Comparison of ENCODE assay signal across 31 cellular contexts in the genomic region with DNA sequence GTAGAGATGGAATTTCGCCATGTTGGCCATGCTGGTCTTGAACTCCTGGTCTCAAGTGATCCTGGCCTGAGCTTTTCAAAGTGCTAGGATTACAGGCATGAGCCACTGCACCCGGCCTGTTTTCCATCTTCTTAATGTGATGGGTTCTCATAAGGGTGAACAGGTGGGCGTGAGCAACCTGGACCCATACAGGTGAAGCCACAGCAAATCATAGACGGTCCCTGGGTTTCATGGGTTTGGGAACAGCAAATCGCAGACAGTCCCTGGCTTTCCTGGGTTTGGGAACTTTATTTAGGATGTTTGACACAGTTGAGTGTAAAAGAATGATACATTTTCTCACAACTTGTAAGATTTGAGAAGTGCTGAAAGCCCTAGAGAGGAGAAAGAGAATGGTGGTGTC. TPM values are rescaled to one million over a fixed set of nuclear protein-coding genes. Genes with fewer than 3 reads are reported as not detected.
"Had no signal": no experiment of that assay in that cellular context is flagged by ENCODE, and none has a peak within 500 bp of the region (broad histone marks: within the 10 kb centered on the region; RNA-seq: fewer than 3 reads in every experiment).

No MANE protein-coding gene starts in this region.

- DNase-seq: effector memory CD4-positive, alpha-beta T cell; foreskin keratinocyte; heart left ventricle; left cardiac atrium; left lung; midbrain; naive thymus-derived CD4-positive, alpha-beta T cell; sigmoid colon; stimulated activated CD4-positive, alpha-beta T cell treated with anti-CD3 and anti-CD28 coated beads, Interleukin-15, amount 100 ng/mL, for 24 hours; stimulated activated CD4-positive, alpha-beta T cell treated with anti-CD3 and anti-CD28 coated beads, Interleukin-2, amount 100 ng/mL, for 48 hours; stimulated activated naive CD4-positive, alpha-beta T cell; stimulated activated naive CD8-positive, alpha-beta T cell treated with anti-CD3 and anti-CD28 coated beads, Interleukin-15, amount 100 ng/mL, for 72 hours had no signal

- H3K4me1 ChIP-seq: esophagus muscularis mucosa, foreskin keratinocyte, gastroesophageal sphincter, heart left ventricle, left lung, neural progenitor cell, prostate gland, right atrium auricular region, sigmoid colon, suprapubic skin had no signal

- H3K79me2 ChIP-seq: hepatocyte had no signal

- H2AFZ ChIP-seq: hepatocyte, neural progenitor cell had no signal

- H3K27ac Mint-ChIP-seq: naive thymus-derived CD4-positive, alpha-beta T cell; nephron; neural progenitor cell; stimulated activated naive CD8-positive, alpha-beta T cell treated with anti-CD3 and anti-CD28 coated beads, Interleukin-15, amount 100 ng/mL, for 72 hours; type B pancreatic cell had no signal

- H3K36me3 ChIP-seq: esophagus muscularis mucosa, gastroesophageal sphincter, heart left ventricle, left lung, neural progenitor cell, prostate gland, right atrium auricular region, sigmoid colon, suprapubic skin had no signal

- H3K4me2 ChIP-seq: hepatocyte, neural progenitor cell had no signal

- H3K36me3 Mint-ChIP-seq: naive thymus-derived CD4-positive, alpha-beta T cell; neural progenitor cell; type B pancreatic cell had no signal

- H3K4me3 ChIP-seq: coronary artery, esophagus muscularis mucosa, gastroesophageal sphincter, heart left ventricle, hepatocyte, left lung, neural progenitor cell, prostate gland, right atrium auricular region, sigmoid colon, suprapubic skin had no signal

- H3K9me3 ChIP-seq: esophagus muscularis mucosa, gastroesophageal sphincter, heart left ventricle, left lung, prostate gland, right atrium auricular region, sigmoid colon, suprapubic skin had no signal

- H3K4me1 Mint-ChIP-seq: naive thymus-derived CD4-positive, alpha-beta T cell; nephron; neural progenitor cell; stimulated activated naive CD8-positive, alpha-beta T cell treated with anti-CD3 and anti-CD28 coated beads, Interleukin-15, amount 100 ng/mL, for 72 hours had no signal

- H3K27ac ChIP-seq: coronary artery, esophagus muscularis mucosa, foreskin keratinocyte, gastroesophageal sphincter, heart left ventricle, hepatocyte, left lung, neural progenitor cell, prostate gland, right atrium auricular region, sigmoid colon, suprapubic skin had no signal

- H3K9ac ChIP-seq: neural progenitor cell had no signal

- H3K9me3 Mint-ChIP-seq: naive thymus-derived CD4-positive, alpha-beta T cell; nephron; neural progenitor cell; stimulated activated naive CD8-positive, alpha-beta T cell treated with anti-CD3 and anti-CD28 coated beads, Interleukin-15, amount 100 ng/mL, for 72 hours; type B pancreatic cell had no signal

- ATAC-seq: foreskin keratinocyte; gastroesophageal sphincter; heart left ventricle; left cardiac atrium; left lung; naive thymus-derived CD4-positive, alpha-beta T cell; stimulated activated naive CD8-positive, alpha-beta T cell treated with anti-CD3 and anti-CD28 coated beads, Interleukin-15, amount 100 ng/mL, for 72 hours had no signal

- H3K4me3 Mint-ChIP-seq: naive thymus-derived CD4-positive, alpha-beta T cell; nephron; neural progenitor cell; stimulated activated naive CD8-positive, alpha-beta T cell treated with anti-CD3 and anti-CD28 coated beads, Interleukin-15, amount 100 ng/mL, for 72 hours; type B pancreatic cell had no signal

- H3K27me3 ChIP-seq: hepatocyte, right atrium auricular region had no signal

RNA-seq across cellular contexts. Expression of a gene that starts 12.9 kb away (rescaled TPM):
- total RNA-seq: dermis blood vessel endothelial cell; endothelial cell of umbilical vein; esophagus muscularis mucosa; fibroblast of lung; gastroesophageal sphincter; heart left ventricle; hepatocyte; left lung; lung microvascular endothelial cell; naive thymus-derived CD4-positive, alpha-beta T cell; right atrium auricular region; sigmoid colon; urinary bladder had no signal
- polyA plus RNA-seq: fibroblast of lung; heart left ventricle; naive thymus-derived CD4-positive, alpha-beta T cell; urinary bladder had no signal

RNA-seq across cellular contexts. Expression of a gene that starts 33.3 kb away (rescaled TPM):
- total RNA-seq: dermis blood vessel endothelial cell; endothelial cell of umbilical vein; epithelial cell of proximal tubule; esophagus muscularis mucosa; fibroblast of lung; foreskin keratinocyte; gastroesophageal sphincter; heart left ventricle; hepatocyte; left cardiac atrium; lung microvascular endothelial cell; mucosa of gallbladder; naive thymus-derived CD4-positive, alpha-beta T cell; osteocyte; right atrium auricular region; sigmoid colon; skeletal muscle tissue had no signal
- polyA plus RNA-seq: endothelial cell of umbilical vein; fibroblast of lung; heart left ventricle; naive thymus-derived CD4-positive, alpha-beta T cell had no signal
